17 cellular contexts compared by ENCODE assay signal in the genomic region with DNA sequence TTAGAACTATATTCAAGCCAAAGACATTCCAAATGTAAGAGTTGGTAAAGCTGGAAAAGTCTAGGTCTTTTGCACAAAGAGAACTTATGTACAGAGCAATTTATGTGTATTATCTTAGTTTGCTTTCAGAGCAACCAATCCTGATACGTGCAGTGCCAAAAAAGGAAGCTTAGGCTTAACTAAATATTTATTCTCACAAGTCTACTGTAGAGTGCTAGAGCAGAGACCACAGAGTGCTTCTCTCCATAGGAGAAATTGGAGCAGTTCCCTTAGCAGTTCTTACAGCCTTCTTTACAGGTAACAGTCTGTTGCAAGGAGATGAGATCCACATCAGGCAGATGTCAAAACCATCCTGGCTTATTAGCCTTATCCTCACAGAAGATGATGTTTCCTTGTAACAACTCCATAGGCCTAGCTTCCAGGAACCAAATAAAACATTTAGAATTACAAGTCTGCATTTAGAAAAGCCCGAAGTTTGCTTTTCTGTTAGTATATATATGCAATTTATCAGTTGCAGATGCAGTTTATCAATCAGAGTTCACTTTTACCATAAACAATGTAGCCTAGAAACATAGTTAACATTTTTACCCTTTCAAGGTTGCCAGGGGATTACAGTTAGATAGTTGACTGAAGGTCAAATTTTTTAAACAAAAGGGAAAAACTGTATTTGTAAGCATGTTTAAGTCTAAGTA.
"Had no signal": no experiment of that assay in that cellular context is flagged by ENCODE, and none has a peak within 500 bp of the region (broad histone marks: within the 10 kb centered on the region; RNA-seq: fewer than 3 reads in every experiment).

No MANE protein-coding gene starts in this region.

- H3K27me3 ChIP-seq: gastroesophageal sphincter, stomach, testis, upper lobe of left lung had no signal

- H3K36me3 ChIP-seq: gastroesophageal sphincter, left ventricle myocardium inferior, stomach, upper lobe of left lung had no signal

- ATAC-seq: activated CD4-positive, CD25-positive, alpha-beta regulatory T cell treated with anti-CD3 and anti-CD28 coated beads, Interleukin-2, amount 50 U/mL, for 24 hours; activated T-helper 17 cell treated with anti-CD3 and anti-CD28 coated beads, Interleukin-2, amount 50 U/mL, for 72 hours; gastroesophageal sphincter; natural killer cell treated with Interleukin-12 subunit alpha and Interleukin-12 subunit beta and Interleukin-15 and Interleukin-18, amount 100 ng/mL, for 72 hours; sciatic nerve had no signal

- DNase-seq: activated naive CD4-positive, alpha-beta T cell treated with Interleukin-2 at 50 U/mL for 16 hours; anterior cingulate cortex; cortex of kidney; effector CD8-positive, alpha-beta T cell; islet precursor cell; left ventricle myocardium inferior; mesenchymal stem cell; nucleus accumbens; stimulated activated CD4-positive, alpha-beta T cell treated with anti-CD3 and anti-CD28 coated beads, Interleukin-1b, Interleukin-23, amount 100 ng/mL, for 48 hours; stomach; testis; upper lobe of left lung had no signal

- H3K4me1 ChIP-seq: gastroesophageal sphincter, left ventricle myocardium inferior had no signal

- H3K9me3 ChIP-seq: gastroesophageal sphincter, left ventricle myocardium inferior, stomach, testis, upper lobe of left lung had no signal

- H3K4me3 ChIP-seq: gastroesophageal sphincter, left ventricle myocardium inferior, stomach, testis, upper lobe of left lung had no signal

- H3K27ac ChIP-seq: gastroesophageal sphincter, left ventricle myocardium inferior, testis, upper lobe of left lung had no signal
